22 cellular contexts compared by ENCODE assay signal in the genomic region with DNA sequence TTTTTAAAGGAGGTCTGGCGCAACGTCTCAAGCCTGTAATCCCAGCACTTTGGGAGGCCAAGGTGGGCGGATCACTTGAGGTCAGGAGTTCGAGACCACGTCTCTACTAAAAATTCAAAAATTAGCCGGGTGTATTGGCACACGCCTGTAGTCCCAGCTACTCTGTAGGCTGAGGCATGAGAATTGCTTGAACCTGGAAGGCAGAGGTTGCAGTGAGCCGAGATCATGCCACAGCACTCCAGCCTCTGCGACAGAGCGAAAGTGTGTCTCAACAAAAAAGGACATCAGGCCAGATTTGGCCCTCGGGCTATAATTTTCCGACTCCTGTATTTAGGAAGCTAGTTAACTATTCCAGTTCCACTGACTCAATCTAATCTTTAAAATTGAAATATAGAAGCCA.
"Had no signal": no experiment of that assay in that cellular context is flagged by ENCODE, and none has a peak within 500 bp of the region (broad histone marks: within the 10 kb centered on the region; RNA-seq: fewer than 3 reads in every experiment).

No MANE protein-coding gene starts in this region.

- H3K36me3 ChIP-seq: breast epithelium, heart right ventricle, pancreas, stomach, thoracic aorta, transverse colon had no signal

- H3K4me1 ChIP-seq: breast epithelium, foreskin keratinocyte, stomach, transverse colon had no signal

- H3K9me3 Mint-ChIP-seq: central memory CD8-positive, alpha-beta T cell; naive thymus-derived CD4-positive, alpha-beta T cell; neural crest cell; stimulated activated naive B cell treated with anti-CD40 and anti-IgM and Interleukin-4, amounts not matched to agents 10 μg/mL and 1 μg/mL and 100 μg/mL, for 72 hours had no signal

- H3K36me3 Mint-ChIP-seq: naive thymus-derived CD4-positive, alpha-beta T cell; stimulated activated naive B cell treated with anti-CD40 and anti-IgM and Interleukin-4, amounts not matched to agents 10 μg/mL and 1 μg/mL and 100 μg/mL, for 72 hours had no signal

- DNase-seq: effector memory CD4-positive, alpha-beta T cell; foreskin keratinocyte; heart right ventricle; kidney; left colon; mammary epithelial cell; naive thymus-derived CD4-positive, alpha-beta T cell; nucleus accumbens; pancreas; stimulated activated CD4-positive, alpha-beta T cell treated with anti-CD3 and anti-CD28 coated beads, Interleukin-2, amount 100 ng/mL, for 24 hours; stimulated activated CD4-positive, alpha-beta T cell treated with anti-CD3 and anti-CD28 coated beads, Interleukin-4, amount 100 ng/mL, for 4 hours; stimulated activated naive B cell treated with anti-CD40 and anti-IgM and Interleukin-4, amounts not matched to agents 10 μg/mL and 1 μg/mL and 100 μg/mL, for 72 hours; stomach; substantia nigra; transverse colon had no signal

- ATAC-seq: foreskin keratinocyte, left colon, pancreas, sciatic nerve had no signal

- H3K9me3 ChIP-seq: breast epithelium, heart right ventricle, pancreas, stomach, thoracic aorta, transverse colon had no signal

- H3K27ac ChIP-seq: breast epithelium, foreskin keratinocyte, pancreas, skin epidermis, stomach, thoracic aorta, transverse colon had no signal

- H3K4me1 Mint-ChIP-seq: central memory CD8-positive, alpha-beta T cell; naive thymus-derived CD4-positive, alpha-beta T cell had no signal

- H3K27ac Mint-ChIP-seq: naive thymus-derived CD4-positive, alpha-beta T cell; progenitor cell of endocrine pancreas; stimulated activated naive B cell treated with anti-CD40 and anti-IgM and Interleukin-4, amounts not matched to agents 10 μg/mL and 1 μg/mL and 100 μg/mL, for 72 hours had no signal

- H3K27me3 Mint-ChIP-seq: central memory CD8-positive, alpha-beta T cell; progenitor cell of endocrine pancreas; stimulated activated naive B cell treated with anti-CD40 and anti-IgM and Interleukin-4, amounts not matched to agents 10 μg/mL and 1 μg/mL and 100 μg/mL, for 72 hours had no signal

- H3K4me3 Mint-ChIP-seq: central memory CD8-positive, alpha-beta T cell; naive thymus-derived CD4-positive, alpha-beta T cell; neural crest cell; stimulated activated naive B cell treated with anti-CD40 and anti-IgM and Interleukin-4, amounts not matched to agents 10 μg/mL and 1 μg/mL and 100 μg/mL, for 72 hours had no signal

- H3K27me3 ChIP-seq: breast epithelium, foreskin keratinocyte, heart right ventricle, pancreas had no signal

- H3K4me3 ChIP-seq: breast epithelium, heart right ventricle, pancreas, skin epidermis, stomach, thoracic aorta, transverse colon had no signal
